In genomic region chr17:62477111-62477510, GRCh38 we compare ENCODE assay signal across 8 cellular contexts. TPM values are rescaled to one million over a fixed set of nuclear protein-coding genes. Genes with fewer than 3 reads are reported as not detected.
DNase-seq lines count a peak whose midpoint lies in the region; ATAC-seq and TF ChIP-seq lines count a peak whose summit lies in the region.
"Not testable (repeated sequence)": the region's sequence is repeated elsewhere in the genome, so short reads cannot be mapped to it uniquely, and the experiment has no call there.

No MANE protein-coding gene starts in this region.

- peaks cover 28% of the 10 kb centered on the region for H3K4me1 Mint-ChIP-seq in activated T-cell treated with anti-CD3 and anti-CD28 coated beads, Interleukin-2, amount 50 U/mL, for 72 hours (ENCODE audit: low read depth)
- peaks cover 26% of the 10 kb centered on the region for H3K4me1 Mint-ChIP-seq in chondrocyte (ENCODE audit: low read depth)
- peaks cover 23 to 25% of the 10 kb centered on the region in 2 donors for H3K4me1 Mint-ChIP-seq in natural killer cell
- peaks cover 25% of the 10 kb centered on the region for H3K4me1 Mint-ChIP-seq in stimulated activated effector memory CD8-positive, alpha-beta T cell treated with anti-CD3 and anti-CD28 coated beads, Interleukin-12 subunit alpha, Interleukin-12 subunit beta, amount 100 ng/mL, for 72 hours

- peak overlapping the region; percentile 67 for H3K4me2 ChIP-seq in GM23248 (ENCODE audit: unreplicated experiment)
- H3K4me2 ChIP-seq in PC-9 = peak overlapping the region; percentile 73

- H3K4me3 ChIP-seq in A673 (ENCODE audit: low read depth, low read length, poor library complexity, severe bottlenecking) = peak overlapping the region; percentile 66
- H3K4me3 ChIP-seq in GM23248 = peak overlapping the region; percentile 90
- peak overlapping the region; percentile 59; the same call in 1 of the 2 replicates for H3K4me3 ChIP-seq in PC-9
- peak overlapping the region in 6 of 10 donors; percentile 70 to 83 (median 80) for H3K4me3 ChIP-seq in heart right ventricle

- not testable (repeated sequence) for H3K27me3 ChIP-seq in A673 (replicated peaks; ENCODE audit: insufficient read depth, low read depth, low read length, poor library complexity); GM23248 (replicated peaks; ENCODE audit: insufficient read depth); PC-9 (ENCODE audit: insufficient read depth, low read depth); heart right ventricle

- H3K9me3 Mint-ChIP-seq in activated T-cell treated with anti-CD3 and anti-CD28 coated beads, Interleukin-2, amount 50 U/mL, for 72 hours; chondrocyte (ENCODE audit: low read depth); natural killer cell; stimulated activated effector memory CD8-positive, alpha-beta T cell treated with anti-CD3 and anti-CD28 coated beads, Interleukin-12 subunit alpha, Interleukin-12 subunit beta, amount 100 ng/mL, for 72 hours: not testable (repeated sequence)

- DNase-seq in A673 (ENCODE audit: low spot score); GM23248; PC-9; activated T-cell treated with anti-CD3 and anti-CD28 coated beads, Interleukin-2, amount 50 U/mL, for 72 hours; heart right ventricle; natural killer cell; stimulated activated effector memory CD8-positive, alpha-beta T cell treated with anti-CD3 and anti-CD28 coated beads, Interleukin-12 subunit alpha, Interleukin-12 subunit beta, amount 100 ng/mL, for 72 hours (ENCODE audit: low spot score in 2 of 2): not testable (repeated sequence)
- DNase-seq in chondrocyte (ENCODE audit: low spot score) = peak; percentile 29

- H3K4me3 Mint-ChIP-seq in activated T-cell treated with anti-CD3 and anti-CD28 coated beads, Interleukin-2, amount 50 U/mL, for 72 hours = peak overlapping the region; percentile 75 to 83
- H3K4me3 Mint-ChIP-seq in chondrocyte (ENCODE audit: unreplicated experiment) (peak overlapping the region; percentile 72), natural killer cell (peak overlapping the region; percentile 77)
- H3K4me3 Mint-ChIP-seq in stimulated activated effector memory CD8-positive, alpha-beta T cell treated with anti-CD3 and anti-CD28 coated beads, Interleukin-12 subunit alpha, Interleukin-12 subunit beta, amount 100 ng/mL, for 72 hours = peak overlapping the region; percentile 70

- not testable (repeated sequence) for H4K20me1 ChIP-seq in GM23248 (ENCODE audit: insufficient read depth); PC-9 (ENCODE audit: insufficient read depth)

- POLR2A ChIA-PET in A673 (lab: Charles Lee; ENCODE audit: low non-redundant PET); PC-9 (lab: Charles Lee; ENCODE audit: unreplicated experiment): not testable (repeated sequence)

- CTCF ChIA-PET in A673 (lab: Charles Lee); PC-9 (lab: Charles Lee): not testable (repeated sequence)

- H2AFZ ChIP-seq in GM23248 = peak overlapping the region; percentile 76; the same call in 1 of the 2 replicates
- H2AFZ ChIP-seq in PC-9 = not testable (repeated sequence)

- ATAC-seq in activated T-cell treated with anti-CD3 and anti-CD28 coated beads, Interleukin-2, amount 50 U/mL, for 72 hours (replicated peaks in 1 of 2); heart right ventricle; natural killer cell; stimulated activated effector memory CD8-positive, alpha-beta T cell treated with anti-CD3 and anti-CD28 coated beads, Interleukin-12 subunit alpha, Interleukin-12 subunit beta, amount 100 ng/mL, for 72 hours: not testable (repeated sequence)

- H3F3A ChIP-seq in GM23248 (ENCODE audit: insufficient read depth) = peaks cover 15% of the 10 kb centered on the region; the same call in 1 of the 2 replicates
- H3F3A ChIP-seq in PC-9 (ENCODE audit: insufficient read depth, low read depth) = not testable (repeated sequence)

- peak overlapping the region; percentile 95 for H3K9ac ChIP-seq in GM23248

- WGBS in GM23248 (ENCODE audit: low coverage in 1 of 2, low lambda C conversion rate in 2 of 2, missing lambda C conversion rate in 2 of 2), 2 experiments = 79 to 83% methylated on average over 8 of the region's 8 CpGs
- WGBS in heart right ventricle, 2 donors = 91% methylated on average over 8 of the region's 8 CpGs

- not testable (repeated sequence) for H3K9me3 ChIP-seq in A673 (ENCODE audit: low read depth, low read length, poor library complexity, severe bottlenecking); GM23248 (ENCODE audit: low read depth); PC-9 (ENCODE audit: insufficient read depth, low read depth); heart right ventricle

- not testable (repeated sequence) for H3K36me3 Mint-ChIP-seq in activated T-cell treated with anti-CD3 and anti-CD28 coated beads, Interleukin-2, amount 50 U/mL, for 72 hours (ENCODE audit: insufficient read depth in 2 of 2); chondrocyte (ENCODE audit: low read depth); natural killer cell
- peaks cover 22% of the 10 kb centered on the region for H3K36me3 Mint-ChIP-seq in stimulated activated effector memory CD8-positive, alpha-beta T cell treated with anti-CD3 and anti-CD28 coated beads, Interleukin-12 subunit alpha, Interleukin-12 subunit beta, amount 100 ng/mL, for 72 hours

- BruUV-seq in A673 (replicated peaks; lab: Mats Ljungman, UMichigan) (TSS peak; percentile 70), PC-9 (replicated peaks; lab: Mats Ljungman, UMichigan) (TSS peak; percentile 38)

- TF ChIP-seq CTCF in A673 (conservative IDR thresholded peaks at IDR 0.05; ENCODE audit: low read depth, low read length); PC-9 (conservative IDR thresholded peaks at IDR 0.05); chondrocyte (IDR thresholded peaks at IDR 0.05); heart right ventricle (IDR thresholded peaks at IDR 0.05); natural killer cell (IDR thresholded peaks at IDR 0.05): not testable (repeated sequence)

- not testable (repeated sequence) for H3K27ac ChIP-seq in A673 (ENCODE audit: low read depth, low read length, poor library complexity, severe bottlenecking); PC-9
- H3K27ac ChIP-seq in GM23248 (peak overlapping the region; percentile 88; the same call in 1 of the 2 replicates), heart right ventricle (peak overlapping the region in 6 of 10 donors; percentile 89 to 97 (median 95))

- peak overlapping the region; percentile 75 for H3K27ac Mint-ChIP-seq in activated T-cell treated with anti-CD3 and anti-CD28 coated beads, Interleukin-2, amount 50 U/mL, for 72 hours
- H3K27ac Mint-ChIP-seq in chondrocyte (ENCODE audit: unreplicated experiment) = peak overlapping the region; percentile 34
- peak overlapping the region; percentile 61 to 70 for H3K27ac Mint-ChIP-seq in natural killer cell
- H3K27ac Mint-ChIP-seq in stimulated activated effector memory CD8-positive, alpha-beta T cell treated with anti-CD3 and anti-CD28 coated beads, Interleukin-12 subunit alpha, Interleukin-12 subunit beta, amount 100 ng/mL, for 72 hours = peak overlapping the region; percentile 88

- in situ Hi-C loops in GM23248 (cut with MboI) = not testable (repeated sequence)

- H3K9me2 ChIP-seq in GM23248 (ENCODE audit: insufficient read depth); PC-9 (ENCODE audit: insufficient read depth): not testable (repeated sequence)

- H3K79me2 ChIP-seq in GM23248 (ENCODE audit: insufficient read depth) (peaks cover 38% of the 10 kb centered on the region), PC-9 (ENCODE audit: low read depth) (peaks cover 38% of the 10 kb centered on the region)

- H3K36me3 ChIP-seq in A673 (ENCODE audit: insufficient read depth, low read length, poor library complexity, severe bottlenecking); GM23248 (ENCODE audit: low read depth); PC-9 (ENCODE audit: low read depth): not testable (repeated sequence)
- peaks cover 0 to 12% (median 3%) of the 10 kb centered on the region in 9 donors for H3K36me3 ChIP-seq in heart right ventricle

- not testable (repeated sequence) for H3K4me1 ChIP-seq in A673 (ENCODE audit: insufficient read depth, low read length, poor library complexity, severe bottlenecking); GM23248 (ENCODE audit: insufficient read depth)
- H3K4me1 ChIP-seq in PC-9 (replicated peaks; ENCODE audit: insufficient read depth) = peaks cover 18% of the 10 kb centered on the region
- peaks cover 0 to 33% (median 16%) of the 10 kb centered on the region in 9 donors for H3K4me1 ChIP-seq in heart right ventricle

- intact Hi-C loops in A673 (cut with micrococcal nuclease; ENCODE audit: unreplicated experiment); PC-9 (cut with micrococcal nuclease; ENCODE audit: unreplicated experiment); heart right ventricle (cut with DNase I); natural killer cell (cut with micrococcal nuclease): not testable (repeated sequence)

- not testable (repeated sequence) for H3K27me3 Mint-ChIP-seq in activated T-cell treated with anti-CD3 and anti-CD28 coated beads, Interleukin-2, amount 50 U/mL, for 72 hours (ENCODE audit: low read depth); chondrocyte (ENCODE audit: low read depth); natural killer cell (ENCODE audit: low read depth in 2 of 2)

RNA-seq across cellular contexts. Expression of gene TLK2, which starts 1.5 kb away (rescaled TPM):
- total RNA-seq in A673 (2021) (50.9 and 54.7 TPM in 2 replicates), PC-9 (2021) (32.6 and 40.7 TPM in 2 replicates), chondrocyte (35.5 to 39.5 TPM (median 38.8 TPM) in 3 replicates), heart right ventricle (10 to 100 TPM; 25.8 to 41.9 (median 31.8) TPM), natural killer cell (10 to 100 TPM; 63.8 to 77.2 (median 68.2) TPM)
- 37.9 and 52.7 TPM in 2 replicates for total RNA-seq in GM23248 (2014; rRNA removed; shearing (Covaris generic))
- polyA plus RNA-seq in GM23248 (2016; fragmentation: Nextera tagmentation; extraction: Ambion mirVana) (11.4 and 12.6 TPM in 2 replicates), heart right ventricle (10 to 100 TPM in 1 of 2 donors, 1 to 10 TPM in 1; 9.2 to 12.0 TPM)
- total RNA-seq in activated T-cell treated with anti-CD3 and anti-CD28 coated beads, Interleukin-2, amount 50 U/mL, for 72 hours = 10 to 100 TPM; 46.6 to 47.6 TPM

RNA-seq across cellular contexts. Expression of gene METTL2A, which starts 53.4 kb away (rescaled TPM):
- total RNA-seq in A673 (2021) (43.8 and 44.9 TPM in 2 replicates), PC-9 (2021) (23.1 and 28.1 TPM in 2 replicates), chondrocyte (17.9 to 21.4 TPM (median 19.1 TPM) in 3 replicates), heart right ventricle (10 to 100 TPM; 16.4 to 19.5 (median 18.1) TPM), natural killer cell (10 to 100 TPM; 10.8 to 13.5 (median 11.5) TPM)
- total RNA-seq in GM23248 (2014; rRNA removed; shearing (Covaris generic)) = 13.2 and 22.4 TPM in 2 replicates
- polyA plus RNA-seq in GM23248 (2016; fragmentation: Nextera tagmentation; extraction: Ambion mirVana) (19.2 and 20.4 TPM in 2 replicates), heart right ventricle (10 to 100 TPM in 1 of 2 donors, 1 to 10 TPM in 1; 6.6 to 15.4 TPM)
- 10 to 100 TPM; 21.2 to 24.7 TPM for total RNA-seq in activated T-cell treated with anti-CD3 and anti-CD28 coated beads, Interleukin-2, amount 50 U/mL, for 72 hours

Comparison
In these comparisons a context has a peak if more than half of its experiments do, and no peak if none do; other contexts are left out.
1. H3K27ac Mint-ChIP-seq: peak in every context shown above with its lines; median percentile 88 in stimulated activated effector memory CD8-positive, alpha-beta T cell treated with anti-CD3 and anti-CD28 coated beads, Interleukin-12 subunit alpha, Interleukin-12 subunit beta, amount 100 ng/mL, for 72 hours; 75 in activated T-cell treated with anti-CD3 and anti-CD28 coated beads, Interleukin-2, amount 50 U/mL, for 72 hours; 66 in natural killer cell; 34 in chondrocyte.